ENCODE assay signal across 15 cellular contexts in the genomic region with DNA sequence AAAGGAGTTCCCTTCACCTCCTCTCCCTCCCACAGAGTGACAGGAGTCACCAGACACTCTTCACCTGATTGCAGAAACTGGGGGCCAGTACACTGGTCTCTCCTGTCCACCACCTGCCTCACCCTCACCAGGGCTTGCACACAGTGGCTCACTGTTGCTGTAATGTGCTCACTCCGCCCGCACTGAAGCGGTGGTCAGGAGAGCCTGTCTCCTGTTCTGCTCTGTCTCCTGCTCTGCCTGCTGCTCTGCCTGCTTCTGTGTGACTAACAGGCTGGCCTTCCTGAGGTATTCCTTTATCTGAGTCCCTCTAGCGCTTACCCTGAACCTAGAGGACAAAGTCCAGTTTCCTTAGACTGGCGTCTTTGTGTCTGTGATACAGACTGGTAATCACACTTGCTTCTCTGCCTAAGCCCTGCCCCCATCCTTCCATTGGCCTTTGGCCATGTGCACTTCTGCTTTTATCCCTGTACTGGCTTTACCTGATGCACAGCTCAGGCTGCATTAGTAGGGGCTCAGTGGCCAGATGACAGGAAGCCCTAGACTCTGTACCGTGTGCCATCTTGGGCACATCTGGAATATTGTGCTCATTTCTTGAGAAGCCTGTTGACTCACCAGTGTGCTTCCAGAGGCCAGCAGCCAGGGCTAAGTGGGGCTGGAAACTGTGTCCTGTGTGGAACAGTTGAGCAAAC. TPM values are rescaled to one million over a fixed set of nuclear protein-coding genes. Genes with fewer than 3 reads are reported as not detected.
DNase-seq lines count a peak whose midpoint lies in the region; ATAC-seq, FAIRE-seq and TF ChIP-seq lines count a peak whose summit lies in the region.
"Had no signal": no experiment of that assay in that cellular context is flagged by ENCODE, and none has a peak within 500 bp of the region (broad histone marks: within the 10 kb centered on the region; RNA-seq: fewer than 3 reads in every experiment).

No MANE protein-coding gene starts in this region.

- no peaks in the 10 kb centered on the region for H3K9me3 ChIP-seq in HEK293 (ENCODE audit: control insufficient read depth, insufficient read depth, low read depth, low read length)
- no peaks in the 10 kb centered on the region for H3K9me3 ChIP-seq in liver (ENCODE audit: control insufficient read depth in 4 of 4, low read length in 3 of 4)
- H3K9me3 ChIP-seq: MG63, upper lobe of left lung had no signal

- no peak overlapping the region for H3K4me3 Mint-ChIP-seq in WTC11
- H3K4me3 Mint-ChIP-seq: HFFc6 had no signal

- DNase-seq in ACHN (peak; percentile 61), WTC11 (ENCODE audit: low spot score) (no peak), globus pallidus (ENCODE audit: low spot score) (no peak), T1000 (lab: John Stamatoyannopoulos, UW) (no peak), left ventricle myocardium superior (no peak), H54 (ENCODE audit: insufficient read length, low spot score) (no peak)
- DNase-seq: activated CD4-positive, alpha-beta T cell treated with anti-CD3 and anti-CD28 coated beads for 1 hour; DND-41; HFFc6; MG63; NCI-H2171 treated with DMSO at 0.1 percent for 48 hours; upper lobe of left lung had no signal

- H3K36me3 Mint-ChIP-seq in WTC11, result peaks cover 83% of the 10 kb centered on the region

- TF ChIP-seq CTCF in HEK293 (tag by site-specific recombination; IDR thresholded peaks at IDR 0.05) (no peak), WTC11 (IDR thresholded peaks at IDR 0.05) (no peak), liver (IDR thresholded peaks at IDR 0.05; ENCODE audit: low read depth, low read length, missing input control) (no peak)

- in situ Hi-C loops in ACHN (cut with HindIII; ENCODE audit: low pct_ligation_motif_present, low pct_unique_long_range_greater_than_20kb, low sequenced_read_pairs), result no loop called here

- no peak for FAIRE-seq in H54 (lab: Jason Lieb, UNC)
- FAIRE-seq: astrocyte had no signal

- POLR2A ChIA-PET in HEK293 (lab: Yijun Ruan, JAX), result interaction anchor here (1.0 kb wide), 1 partner anchor 13 kb away, joined by 3 read pairs; a partner anchor contains a TSS
- POLR2A ChIA-PET in WTC11 (lab: Charles Lee), result no interaction called here

- CTCF ChIA-PET in HEK293 (lab: Yijun Ruan, JAX), result interaction anchor here (0.8 kb wide), 1 partner anchor 51 kb away, joined by 5 read pairs; no protein-coding TSS in a partner anchor
- CTCF ChIA-PET in WTC11 (lab: Charles Lee), result no interaction called here

- no peaks in the 10 kb centered on the region for H3K27me3 Mint-ChIP-seq in WTC11 (ENCODE audit: low read depth)

- peak in 1 of 2 donors; percentile 64 for TF ChIP-seq RAD21 in liver (IDR thresholded peaks at IDR 0.05)

- no peak overlapping the region for H3K27ac ChIP-seq in HEK293 (ENCODE audit: extremely low read depth, low read depth, low read length)
- peak overlapping the region in 1 of 2 donors; percentile 48 for H3K27ac ChIP-seq in liver (ENCODE audit: low read depth in 1 of 2, low read length in 2 of 2)
- H3K27ac ChIP-seq: upper lobe of left lung had no signal

- H3K4me1 ChIP-seq in HEK293 (ENCODE audit: control insufficient read depth, insufficient read depth, low read length) (no peaks in the 10 kb centered on the region), liver (ENCODE audit: control insufficient read depth in 4 of 4, insufficient read depth in 4 of 4, low read length in 3 of 4) (peaks cover 4 to 20% (median 16%) of the 10 kb centered on the region in 4 donors)
- H3K4me1 ChIP-seq: upper lobe of left lung had no signal

- WGBS in liver, result 46% methylated on average over 6 of the region's 6 CpGs

- H3K27ac Mint-ChIP-seq in WTC11, result no peak overlapping the region
- H3K27ac Mint-ChIP-seq: HFFc6 had no signal

- H3K4me3 ChIP-seq in HEK293 (ENCODE audit: low read depth, low read length) (no peak overlapping the region), liver (ENCODE audit: low read depth in 1 of 3, low read length in 3 of 3) (no peak overlapping the region)
- H3K4me3 ChIP-seq: MG63, upper lobe of left lung had no signal

- no peak for ATAC-seq in WTC11
- no peak for ATAC-seq in left ventricle myocardium superior

- H3K36me3 ChIP-seq in HEK293 (ENCODE audit: control insufficient read depth in 2 of 2, insufficient read depth in 1 of 2, low read length in 2 of 2) (peaks cover 39 to 100% of the 10 kb centered on the region in 2 experiments), liver (ENCODE audit: control insufficient read depth in 4 of 4, insufficient read depth in 3 of 4, low read depth in 1 of 4, low read length in 3 of 4) (peaks cover 17 to 94% (median 75%) of the 10 kb centered on the region in 4 donors)

- no peaks in the 10 kb centered on the region for H3K27me3 ChIP-seq in liver (ENCODE audit: control insufficient read depth in 4 of 4, insufficient read depth in 4 of 4, low read length in 3 of 4)
- H3K27me3 ChIP-seq: MG63, upper lobe of left lung had no signal

- H3K9me3 Mint-ChIP-seq in WTC11, result no peaks in the 10 kb centered on the region
- H3K9me3 Mint-ChIP-seq: HFFc6 had no signal

- peaks cover 9% of the 10 kb centered on the region for H3K4me1 Mint-ChIP-seq in WTC11

- intact Hi-C loops in left ventricle myocardium superior (cut with micrococcal nuclease), result loop anchor here (5.0 kb wide), 1 partner anchor 51 kb away; a partner anchor contains a TSS

- H3K9ac ChIP-seq in liver (ENCODE audit: low read depth in 1 of 2, low read length in 2 of 2), result no peak overlapping the region

- TF ChIP-seq POLR2A in H54 (IDR thresholded peaks at IDR 0.05; ENCODE audit: low read depth, low read length), result no peak

TF ChIP-seq in HEK293, 187 proteins besides CTCF, POLR2A, EP300 and RAD21:
- no peak for TF ChIP-seq ZBTB21 (tag by site-specific recombination; IDR thresholded peaks at IDR 0.05)
- TF ChIP-seq ZNF600 (tag by site-specific recombination; IDR thresholded peaks at IDR 0.05), result 0 out of 2 replicates have a peak, but pooled peaks have one; percentile 46

TF ChIP-seq in WTC11, 78 proteins besides CTCF, POLR2A, EP300 and RAD21 (continues in another document):
- TF ChIP-seq, protein P1, sequence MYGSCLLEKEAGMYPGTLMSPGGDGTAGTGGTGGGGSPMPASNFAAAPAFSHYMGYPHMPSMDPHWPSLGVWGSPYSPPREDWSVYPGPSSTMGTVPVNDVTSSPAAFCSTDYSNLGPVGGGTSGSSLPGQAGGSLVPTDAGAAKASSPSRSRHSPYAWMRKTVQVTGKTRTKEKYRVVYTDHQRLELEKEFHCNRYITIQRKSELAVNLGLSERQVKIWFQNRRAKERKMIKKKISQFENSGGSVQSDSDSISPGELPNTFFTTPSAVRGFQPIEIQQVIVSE (CRISPR knock-in tag; IDR thresholded peaks at IDR 0.05; ENCODE audit: borderline replicate concordance), result no peak
- TF ChIP-seq GABPB1 (CRISPR knock-in tag; IDR thresholded peaks at IDR 0.05), result peak; percentile 59
- TF ChIP-seq ZNF671 (CRISPR knock-in tag; IDR thresholded peaks at IDR 0.05), result no peak

TF ChIP-seq in liver, 16 proteins besides CTCF, POLR2A, EP300 and RAD21 (continues in another document):
- TF ChIP-seq FOXA2 (IDR thresholded peaks at IDR 0.05), result no peak
- peak; percentile 92 for TF ChIP-seq TAF1 (conservative IDR thresholded peaks at IDR 0.05)
- TF ChIP-seq GABPA (IDR thresholded peaks at IDR 0.05 in 1 of 2, conservative IDR thresholded peaks at IDR 0.05 in 1 of 2), result no peak
- TF ChIP-seq FOXA1 (IDR thresholded peaks at IDR 0.05), result no peak
- TF ChIP-seq, protein P2, sequence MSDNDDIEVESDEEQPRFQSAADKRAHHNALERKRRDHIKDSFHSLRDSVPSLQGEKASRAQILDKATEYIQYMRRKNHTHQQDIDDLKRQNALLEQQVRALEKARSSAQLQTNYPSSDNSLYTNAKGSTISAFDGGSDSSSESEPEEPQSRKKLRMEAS (IDR thresholded peaks at IDR 0.05), result peak; percentile 67
- peak; percentile 38 for TF ChIP-seq YY1 (IDR thresholded peaks at IDR 0.05)
- no peak for TF ChIP-seq EGR1 (IDR thresholded peaks at IDR 0.05; ENCODE audit: low read depth in 2 of 2)
- TF ChIP-seq, protein P3, sequence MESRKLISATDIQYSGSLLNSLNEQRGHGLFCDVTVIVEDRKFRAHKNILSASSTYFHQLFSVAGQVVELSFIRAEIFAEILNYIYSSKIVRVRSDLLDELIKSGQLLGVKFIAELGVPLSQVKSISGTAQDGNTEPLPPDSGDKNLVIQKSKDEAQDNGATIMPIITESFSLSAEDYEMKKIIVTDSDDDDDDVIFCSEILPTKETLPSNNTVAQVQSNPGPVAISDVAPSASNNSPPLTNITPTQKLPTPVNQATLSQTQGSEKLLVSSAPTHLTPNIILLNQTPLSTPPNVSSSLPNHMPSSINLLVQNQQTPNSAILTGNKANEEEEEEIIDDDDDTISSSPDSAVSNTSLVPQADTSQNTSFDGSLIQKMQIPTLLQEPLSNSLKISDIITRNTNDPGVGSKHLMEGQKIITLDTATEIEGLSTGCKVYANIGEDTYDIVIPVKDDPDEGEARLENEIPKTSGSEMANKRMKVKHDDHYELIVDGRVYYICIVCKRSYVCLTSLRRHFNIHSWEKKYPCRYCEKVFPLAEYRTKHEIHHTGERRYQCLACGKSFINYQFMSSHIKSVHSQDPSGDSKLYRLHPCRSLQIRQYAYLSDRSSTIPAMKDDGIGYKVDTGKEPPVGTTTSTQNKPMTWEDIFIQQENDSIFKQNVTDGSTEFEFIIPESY (IDR thresholded peaks at IDR 0.05), result no peak
- TF ChIP-seq HNF4G (IDR thresholded peaks at IDR 0.05), result peak; percentile 98
- peak; percentile 98 to 99 for TF ChIP-seq HNF4A (conservative IDR thresholded peaks at IDR 0.05)
- peak; percentile 63 to 71 for TF ChIP-seq RXRA (IDR thresholded peaks at IDR 0.05)

RNA-seq across cellular contexts. Expression of a gene that starts 13.3 kb away (rescaled TPM):
- total RNA-seq in WTC11 (2021) (28.4 to 33.9 TPM (median 31.7 TPM) in 3 replicates), liver (under 1 TPM; 0.25 to 0.65 TPM), left ventricle myocardium superior (0.89 TPM)
- under 1 TPM; 0.16 to 0.44 TPM for polyA plus RNA-seq in liver

RNA-seq across cellular contexts. Expression of a gene that starts 19.3 kb away (rescaled TPM):
- total RNA-seq in WTC11 (2021), result 153 to 181 TPM (median 162 TPM) in 3 replicates
- total RNA-seq in liver, result 10 to 100 TPM in 1 of 2 donors, 1 to 10 TPM in 1; 5.6 to 14.3 TPM
- polyA plus RNA-seq in liver, result 1 to 10 TPM; 4.5 to 9.6 TPM
- total RNA-seq in left ventricle myocardium superior, result 14.8 TPM

RNA-seq across cellular contexts. Expression of a gene that starts 21.4 kb away (rescaled TPM):
- total RNA-seq in WTC11 (2021), result 1,832 to 2,055 TPM (median 2,048 TPM) in 3 replicates
- total RNA-seq in liver, result 100 to 1,000 TPM; 106 to 189 TPM
- polyA plus RNA-seq in liver, result 100 to 1,000 TPM; 484 to 507 TPM
- total RNA-seq in left ventricle myocardium superior, result 918 TPM

RNA-seq across cellular contexts. Expression of a gene that starts 27.6 kb away (rescaled TPM):
- total RNA-seq in WTC11 (2021) (36.0 to 41.2 TPM (median 36.5 TPM) in 3 replicates), liver (1 to 10 TPM; 4.4 to 7.9 TPM), left ventricle myocardium superior (2.6 TPM)
- polyA plus RNA-seq in liver, result 1 to 10 TPM; 5.1 to 8.8 TPM

RNA-seq across cellular contexts. Expression of a gene that starts 30.2 kb away (rescaled TPM):
- 17.9 to 25.0 TPM (median 18.6 TPM) in 3 replicates for total RNA-seq in WTC11 (2021)
- 1 to 10 TPM; 6.3 to 7.8 TPM for total RNA-seq in liver
- polyA plus RNA-seq in liver, result 1 to 10 TPM; 1.7 to 2.7 TPM
- 0.94 TPM for total RNA-seq in left ventricle myocardium superior

Comparison
In these comparisons a context has a peak if more than half of its experiments do, and no peak if none do; other contexts are left out.
1. RNA of a gene that starts 13.3 kb away (total RNA-seq): 28.4 to 33.9 TPM in WTC11; 0.89 TPM in left ventricle myocardium superior (single experiment) and 0.25 to 0.65 TPM in liver; every median in the first group is over 10 times any median in the second.